Comparison of ENCODE assay signal across 11 cellular contexts in the genomic region with DNA sequence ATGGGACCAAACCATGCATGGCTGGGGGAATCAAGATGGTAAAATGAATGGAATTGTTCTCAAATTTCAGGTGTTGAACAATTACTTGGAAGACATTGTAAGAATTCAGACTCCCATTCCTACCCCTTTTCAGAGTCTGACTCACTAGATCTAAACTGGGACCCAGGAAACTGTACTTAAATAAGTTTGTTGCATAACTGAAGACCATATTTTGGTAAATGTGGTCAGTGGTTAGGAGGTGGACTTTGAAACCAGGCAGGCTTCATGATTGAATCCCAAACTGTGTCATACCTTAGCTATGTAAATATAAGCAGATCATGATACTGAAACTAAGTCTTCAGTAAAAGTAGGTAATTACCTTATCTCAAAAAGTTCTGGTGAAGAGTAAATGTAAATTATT. TPM values are rescaled to one million over a fixed set of nuclear protein-coding genes. Genes with fewer than 3 reads are reported as not detected.
A peak's percentile ranks its signal among the peaks of the same experiment; 100 is the strongest.
DNase-seq lines count a peak whose midpoint lies in the region; ATAC-seq and TF ChIP-seq lines count a peak whose summit lies in the region.
"Had no signal": no experiment of that assay in that cellular context is flagged by ENCODE, and none has a peak within 500 bp of the region (broad histone marks: within the 10 kb centered on the region; RNA-seq: fewer than 3 reads in every experiment).

No MANE protein-coding gene starts in this region.

- no peaks in the 10 kb centered on the region for H3K9me3 ChIP-seq in mesenchymal stem cell (ENCODE audit: control insufficient read depth, low read length)
- no peaks in the 10 kb centered on the region for H3K9me3 ChIP-seq in suprapubic skin

- no peak overlapping the region for H2AFZ ChIP-seq in mesenchymal stem cell (ENCODE audit: low read depth, low read length)

- no peak overlapping the region for H2BK5ac ChIP-seq in mesenchymal stem cell (ENCODE audit: low read depth, low read length, poor library complexity, severe bottlenecking)

- H3K4ac ChIP-seq in mesenchymal stem cell (ENCODE audit: low read depth in 1 of 2, low read length in 2 of 2): no peak overlapping the region

- TF ChIP-seq CTCF in suprapubic skin (IDR thresholded peaks at IDR 0.05): no peak
- TF ChIP-seq CTCF in type B pancreatic cell (conservative IDR thresholded peaks at IDR 0.05): no peak

- ATAC-seq in GM19035 (IDR thresholded peaks at IDR 0.05; ENCODE audit: unreplicated experiment) (peak; percentile 96), HG02759 (IDR thresholded peaks at IDR 0.05; ENCODE audit: unreplicated experiment) (peak; percentile 94)
- no peak for ATAC-seq in stimulated activated naive CD8-positive, alpha-beta T cell treated with anti-CD3 and anti-CD28 coated beads, Interleukin-15, amount 100 ng/mL, for 72 hours
- ATAC-seq: activated naive CD4-positive, alpha-beta T cell treated with anti-CD3 and anti-CD28 coated beads, Interleukin-2, amount 50 U/mL, for 72 hours had no signal

- no peak overlapping the region for H3K18ac ChIP-seq in mesenchymal stem cell (ENCODE audit: low read depth in 1 of 2, low read length in 2 of 2)

- H3K27me3 ChIP-seq in mesenchymal stem cell (ENCODE audit: control insufficient read depth in 1 of 2, insufficient read depth in 1 of 2, low read length in 2 of 2) (no peaks in the 10 kb centered on the region), suprapubic skin (no peaks in the 10 kb centered on the region)

- no peak overlapping the region for H2BK12ac ChIP-seq in mesenchymal stem cell (ENCODE audit: low read length in 2 of 2)

- TF ChIP-seq POLR2A in suprapubic skin (IDR thresholded peaks at IDR 0.05): no peak

- H3K4me1 Mint-ChIP-seq in stimulated activated naive CD8-positive, alpha-beta T cell treated with anti-CD3 and anti-CD28 coated beads, Interleukin-15, amount 100 ng/mL, for 72 hours: no peaks in the 10 kb centered on the region
- no peaks in the 10 kb centered on the region for H3K4me1 Mint-ChIP-seq in type B pancreatic cell (ENCODE audit: unreplicated experiment)

- DNase-seq in HS-5 (ENCODE audit: low read depth) (peak; percentile 59), mesenchymal stem cell (peak; percentile 74), ureter (ENCODE audit: low spot score) (no peak), suprapubic skin (ENCODE audit: low spot score in 2 of 2) (no peak), type B pancreatic cell (ENCODE audit: extremely low spot score, unreplicated experiment) (no peak)
- DNase-seq in stimulated activated naive CD8-positive, alpha-beta T cell treated with anti-CD3 and anti-CD28 coated beads, Interleukin-15, amount 100 ng/mL, for 72 hours: no peak
- DNase-seq: midbrain, NCI-H187 had no signal

- peaks cover 5 to 9% of the 10 kb centered on the region in 2 donors for H3K9me3 Mint-ChIP-seq in stimulated activated naive CD8-positive, alpha-beta T cell treated with anti-CD3 and anti-CD28 coated beads, Interleukin-15, amount 100 ng/mL, for 72 hours
- peaks cover 8% of the 10 kb centered on the region for H3K9me3 Mint-ChIP-seq in type B pancreatic cell

- no peak overlapping the region for H3K27ac ChIP-seq in mesenchymal stem cell (ENCODE audit: low read length, poor library complexity, severe bottlenecking)
- no peak overlapping the region for H3K27ac ChIP-seq in suprapubic skin

- H4K91ac ChIP-seq in mesenchymal stem cell (ENCODE audit: low read length): no peak overlapping the region

- no peak overlapping the region for H3K23ac ChIP-seq in mesenchymal stem cell (ENCODE audit: low read length in 2 of 2)

- H3K4me1 ChIP-seq in mesenchymal stem cell (ENCODE audit: control insufficient read depth, insufficient read depth, low read depth, low read length) (no peaks in the 10 kb centered on the region), suprapubic skin (peaks cover 15% of the 10 kb centered on the region)

- no peak overlapping the region for H2BK15ac ChIP-seq in mesenchymal stem cell (ENCODE audit: low read depth, poor library complexity, severe bottlenecking)

- no peak overlapping the region for H2BK120ac ChIP-seq in mesenchymal stem cell (ENCODE audit: low read depth, low read length)

- H3K27ac Mint-ChIP-seq in stimulated activated naive CD8-positive, alpha-beta T cell treated with anti-CD3 and anti-CD28 coated beads, Interleukin-15, amount 100 ng/mL, for 72 hours: no peak overlapping the region
- H3K27ac Mint-ChIP-seq in type B pancreatic cell: no peak overlapping the region
- H3K27ac Mint-ChIP-seq: activated naive CD4-positive, alpha-beta T cell treated with anti-CD3 and anti-CD28 coated beads, Interleukin-2, amount 50 U/mL, for 72 hours had no signal

- no peak overlapping the region for H3K14ac ChIP-seq in mesenchymal stem cell (ENCODE audit: low read length in 2 of 2)

- H3K9ac ChIP-seq in mesenchymal stem cell (ENCODE audit: low read length): no peak overlapping the region

- H2AK5ac ChIP-seq in mesenchymal stem cell (ENCODE audit: low read length, severe bottlenecking): no peak overlapping the region

- TF ChIP-seq EP300 in suprapubic skin (IDR thresholded peaks at IDR 0.05): no peak

- no peak overlapping the region for H4K8ac ChIP-seq in mesenchymal stem cell (ENCODE audit: low read length)

- H3K4me3 ChIP-seq in mesenchymal stem cell (ENCODE audit: insufficient read depth in 1 of 2, low read depth in 1 of 2, low read length in 2 of 2): no peak overlapping the region
- no peak overlapping the region for H3K4me3 ChIP-seq in suprapubic skin

- H3K36me3 ChIP-seq in mesenchymal stem cell (ENCODE audit: control insufficient read depth in 1 of 2, insufficient read depth in 2 of 2, low read depth in 1 of 2, low read length in 2 of 2) (no peaks in the 10 kb centered on the region), suprapubic skin (no peaks in the 10 kb centered on the region)

- H3K36me3 Mint-ChIP-seq in type B pancreatic cell: no peaks in the 10 kb centered on the region
- H3K36me3 Mint-ChIP-seq: activated naive CD4-positive, alpha-beta T cell treated with anti-CD3 and anti-CD28 coated beads, Interleukin-2, amount 50 U/mL, for 72 hours had no signal

- no peaks in the 10 kb centered on the region for H3K27me3 Mint-ChIP-seq in stimulated activated naive CD8-positive, alpha-beta T cell treated with anti-CD3 and anti-CD28 coated beads, Interleukin-15, amount 100 ng/mL, for 72 hours
- no peaks in the 10 kb centered on the region for H3K27me3 Mint-ChIP-seq in type B pancreatic cell

- no peak overlapping the region for H3K4me2 ChIP-seq in mesenchymal stem cell (ENCODE audit: low read length, poor library complexity, severe bottlenecking)

- H3K4me3 Mint-ChIP-seq in stimulated activated naive CD8-positive, alpha-beta T cell treated with anti-CD3 and anti-CD28 coated beads, Interleukin-15, amount 100 ng/mL, for 72 hours: no peak overlapping the region
- no peak overlapping the region for H3K4me3 Mint-ChIP-seq in type B pancreatic cell

- H3K79me1 ChIP-seq in mesenchymal stem cell (replicated peaks; ENCODE audit: low read length, poor library complexity, severe bottlenecking): no peaks in the 10 kb centered on the region

RNA-seq across cellular contexts. Expression of a gene that starts 41.7 kb away (rescaled TPM):
- 7.4 TPM for polyA plus RNA-seq in mesenchymal stem cell (2013, experiment 1 of 2)
- 7.8 TPM for polyA plus RNA-seq in mesenchymal stem cell (2013, experiment 2 of 2)
- total RNA-seq in ureter (4.9 TPM), suprapubic skin (10 to 100 TPM in 2 of 4 donors, 1 to 10 TPM in 2; 7.2 to 11.6 (median 9.4) TPM), type B pancreatic cell (ENCODE audit: low replicate concordance) (28.6 and 59.6 TPM in 2 replicates)

Comparison
In these comparisons a context has a peak if more than half of its experiments do, and no peak if none do; other contexts are left out.
1. DNase-seq: peak in HS-5 (single experiment) and mesenchymal stem cell (single experiment); none in ureter (single experiment), stimulated activated naive CD8-positive, alpha-beta T cell treated with anti-CD3 and anti-CD28 coated beads, Interleukin-15, amount 100 ng/mL, for 72 hours (0 of 2), suprapubic skin (0 of 2) and type B pancreatic cell (single experiment).